Comparison of ENCODE assay signal across 7 cellular contexts in the genomic region with DNA sequence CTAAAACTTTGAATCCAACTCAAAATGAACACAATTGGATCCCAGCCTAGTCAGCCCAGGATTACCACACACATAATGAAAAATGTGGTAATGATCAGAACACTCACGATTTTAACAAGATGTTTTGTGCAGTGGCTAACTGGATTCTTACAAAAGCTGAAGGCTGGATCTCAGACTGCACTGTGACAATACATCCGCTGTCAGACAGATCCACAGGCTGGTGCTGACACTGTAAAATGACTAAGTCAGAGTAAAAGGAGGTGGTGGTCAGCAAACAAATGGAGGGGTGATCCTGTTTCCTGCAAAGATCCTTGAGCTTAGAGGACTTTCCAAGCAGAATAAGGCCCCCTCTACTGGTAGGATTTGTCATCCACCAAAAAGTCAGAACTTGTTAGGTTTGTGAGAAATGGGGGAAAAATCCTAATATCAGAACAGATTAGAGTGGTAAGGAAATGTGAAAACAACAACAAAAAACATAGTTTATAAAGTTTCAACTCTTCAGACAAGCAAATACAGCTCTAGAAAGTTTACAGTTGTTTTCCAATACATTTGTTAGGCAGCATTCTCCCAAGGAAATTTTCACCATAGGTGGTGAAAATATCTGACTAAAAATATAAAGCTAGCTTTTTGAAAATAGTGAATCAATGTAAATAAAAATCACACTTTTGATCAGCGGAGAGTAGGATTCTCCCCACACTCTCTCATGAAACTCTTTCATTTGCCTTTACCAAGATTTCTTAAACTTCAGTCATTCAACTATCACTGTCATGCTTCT.
DNase-seq lines count a peak whose midpoint lies in the region; ATAC-seq and TF ChIP-seq lines count a peak whose summit lies in the region.

No MANE protein-coding gene starts in this region.

- peak; percentile 69 for DNase-seq in EH (ENCODE audit: low read depth)
- peak; percentile 22 for DNase-seq in HuH-7.5 (ENCODE audit: low spot score)
- DNase-seq in SK-N-DZ (ENCODE audit: low spot score) = peak; percentile 52
- peak in 1 of 2 donors; percentile 23 for DNase-seq in foreskin keratinocyte
- DNase-seq in progenitor cell of endocrine pancreas (ENCODE audit: low spot score, unreplicated experiment) = no peak
- DNase-seq in stimulated activated CD8-positive, alpha-beta memory T cell treated with anti-CD3 and anti-CD28 coated beads, Interleukin-4, amount 100 ng/mL, for 48 hours = no peak

- no peaks in the 10 kb centered on the region for H3K27me3 Mint-ChIP-seq in progenitor cell of endocrine pancreas

- H3K27ac Mint-ChIP-seq in progenitor cell of endocrine pancreas = peak overlapping the region; percentile 80

- H3K4me3 Mint-ChIP-seq in progenitor cell of endocrine pancreas (ENCODE audit: low read depth) = no peak overlapping the region

- no peak overlapping the region for H3K27ac ChIP-seq in foreskin keratinocyte

- H3K9me3 Mint-ChIP-seq in progenitor cell of endocrine pancreas (ENCODE audit: low read depth) = peaks cover 8% of the 10 kb centered on the region

- no peaks in the 10 kb centered on the region for H3K4me1 ChIP-seq in foreskin keratinocyte

- H3K36me3 Mint-ChIP-seq in progenitor cell of endocrine pancreas (ENCODE audit: insufficient read depth) = peaks cover 5% of the 10 kb centered on the region

- TF ChIP-seq CTCF in foreskin keratinocyte (conservative IDR thresholded peaks at IDR 0.05) = peak; percentile 70
- TF ChIP-seq CTCF in progenitor cell of endocrine pancreas (IDR thresholded peaks at IDR 0.05; ENCODE audit: unreplicated experiment) = peak; percentile 77

- ATAC-seq in foreskin keratinocyte = peak; percentile 68
- ATAC-seq in GM18520 (IDR thresholded peaks at IDR 0.05; ENCODE audit: unreplicated experiment) = no peak

- H3K27me3 ChIP-seq in foreskin keratinocyte = no peaks in the 10 kb centered on the region

- peaks cover 35% of the 10 kb centered on the region for H3K4me1 Mint-ChIP-seq in progenitor cell of endocrine pancreas (ENCODE audit: low read depth)

Comparison
In these comparisons a context has a peak if more than half of its experiments do, and no peak if none do; other contexts are left out.
1. DNase-seq: peak in EH (single experiment), HuH-7.5 (single experiment) and SK-N-DZ (single experiment); none in progenitor cell of endocrine pancreas (single experiment) and stimulated activated CD8-positive, alpha-beta memory T cell treated with anti-CD3 and anti-CD28 coated beads, Interleukin-4, amount 100 ng/mL, for 48 hours (single experiment).